Comparison of ENCODE assay signal across 1 cellular context in the genomic region with DNA sequence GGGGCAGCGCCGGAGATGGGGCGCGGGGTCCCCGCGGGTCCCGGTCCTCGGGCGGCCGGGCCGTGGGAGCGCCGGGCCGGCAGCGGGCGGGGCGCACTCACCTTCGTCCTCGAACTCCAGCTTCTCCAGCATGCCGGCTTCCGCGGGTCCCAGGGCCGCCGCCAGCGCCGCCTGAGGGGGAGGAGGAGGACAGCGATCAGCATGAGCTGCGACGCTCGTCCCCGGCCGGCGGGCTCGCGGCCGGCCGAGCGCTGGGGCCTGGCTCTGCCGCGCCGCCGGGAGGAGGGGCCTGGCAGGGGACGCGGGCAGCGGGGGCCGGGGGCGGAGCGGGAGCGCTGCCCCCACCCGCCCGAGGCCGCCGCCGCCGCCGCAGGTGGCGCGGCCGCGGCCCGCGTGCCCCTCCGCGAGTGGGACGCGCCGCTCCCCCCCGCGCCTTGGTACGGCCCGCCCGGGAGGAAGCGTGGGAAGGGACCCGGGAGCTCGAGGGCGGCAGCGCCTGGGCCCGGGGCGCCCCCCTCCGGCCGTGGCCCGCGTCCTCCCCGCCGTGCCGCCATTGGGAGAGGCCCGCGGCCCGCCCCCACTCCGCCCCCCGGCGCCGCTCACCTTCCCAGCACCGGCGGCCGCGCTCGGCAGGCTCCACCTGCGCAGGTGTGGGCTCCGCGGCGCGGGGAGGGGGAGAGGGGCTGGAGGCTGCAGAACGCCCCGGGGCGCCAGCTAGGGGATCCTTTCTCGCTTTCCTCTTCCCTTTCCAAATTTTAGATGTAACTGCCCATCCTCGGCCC.
TF ChIP-seq lines count a peak whose summit lies in the region.

No MANE protein-coding gene starts in this region.

TF ChIP-seq in K562, 482 proteins besides CTCF, POLR2A, EP300 and RAD21 (continued from another document and continues in another):
- TF ChIP-seq, protein P1, sequence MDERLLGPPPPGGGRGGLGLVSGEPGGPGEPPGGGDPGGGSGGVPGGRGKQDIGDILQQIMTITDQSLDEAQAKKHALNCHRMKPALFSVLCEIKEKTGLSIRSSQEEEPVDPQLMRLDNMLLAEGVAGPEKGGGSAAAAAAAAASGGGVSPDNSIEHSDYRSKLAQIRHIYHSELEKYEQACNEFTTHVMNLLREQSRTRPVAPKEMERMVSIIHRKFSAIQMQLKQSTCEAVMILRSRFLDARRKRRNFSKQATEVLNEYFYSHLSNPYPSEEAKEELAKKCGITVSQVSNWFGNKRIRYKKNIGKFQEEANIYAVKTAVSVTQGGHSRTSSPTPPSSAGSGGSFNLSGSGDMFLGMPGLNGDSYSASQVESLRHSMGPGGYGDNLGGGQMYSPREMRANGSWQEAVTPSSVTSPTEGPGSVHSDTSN (CRISPR knock-in tag; IDR thresholded peaks at IDR 0.05; ENCODE audit: low read depth) = no peak
- TF ChIP-seq, protein P1 (tag; conservative IDR thresholded peaks at IDR 0.05; ENCODE audit: low read depth) = no peak
- no peak for TF ChIP-seq POLR2AphosphoS5 (IDR thresholded peaks at IDR 0.05; ENCODE audit: control insufficient read depth, insufficient read depth, low read depth, low read length)
- TF ChIP-seq, protein P2, sequence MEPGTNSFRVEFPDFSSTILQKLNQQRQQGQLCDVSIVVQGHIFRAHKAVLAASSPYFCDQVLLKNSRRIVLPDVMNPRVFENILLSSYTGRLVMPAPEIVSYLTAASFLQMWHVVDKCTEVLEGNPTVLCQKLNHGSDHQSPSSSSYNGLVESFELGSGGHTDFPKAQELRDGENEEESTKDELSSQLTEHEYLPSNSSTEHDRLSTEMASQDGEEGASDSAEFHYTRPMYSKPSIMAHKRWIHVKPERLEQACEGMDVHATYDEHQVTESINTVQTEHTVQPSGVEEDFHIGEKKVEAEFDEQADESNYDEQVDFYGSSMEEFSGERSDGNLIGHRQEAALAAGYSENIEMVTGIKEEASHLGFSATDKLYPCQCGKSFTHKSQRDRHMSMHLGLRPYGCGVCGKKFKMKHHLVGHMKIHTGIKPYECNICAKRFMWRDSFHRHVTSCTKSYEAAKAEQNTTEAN (CRISPR knock-in tag; IDR thresholded peaks at IDR 0.05) = no peak
- no peak for TF ChIP-seq ZBTB1 (CRISPR knock-in tag; IDR thresholded peaks at IDR 0.05; ENCODE audit: borderline replicate concordance, low read depth)
- no peak for TF ChIP-seq PHF21A (IDR thresholded peaks at IDR 0.05; ENCODE audit: borderline replicate concordance, low read depth)
- no peak for TF ChIP-seq KHSRP (IDR thresholded peaks at IDR 0.05)
- no peak for TF ChIP-seq ILK (tag; IDR thresholded peaks at IDR 0.05; ENCODE audit: borderline replicate concordance, low read depth)
- no peak for TF ChIP-seq MYBL2 (IDR thresholded peaks at IDR 0.05; ENCODE audit: low read depth)
- TF ChIP-seq MYBL2 (CRISPR knock-in tag; IDR thresholded peaks at IDR 0.05; ENCODE audit: borderline replicate concordance) = no peak
- TF ChIP-seq, protein P3, sequence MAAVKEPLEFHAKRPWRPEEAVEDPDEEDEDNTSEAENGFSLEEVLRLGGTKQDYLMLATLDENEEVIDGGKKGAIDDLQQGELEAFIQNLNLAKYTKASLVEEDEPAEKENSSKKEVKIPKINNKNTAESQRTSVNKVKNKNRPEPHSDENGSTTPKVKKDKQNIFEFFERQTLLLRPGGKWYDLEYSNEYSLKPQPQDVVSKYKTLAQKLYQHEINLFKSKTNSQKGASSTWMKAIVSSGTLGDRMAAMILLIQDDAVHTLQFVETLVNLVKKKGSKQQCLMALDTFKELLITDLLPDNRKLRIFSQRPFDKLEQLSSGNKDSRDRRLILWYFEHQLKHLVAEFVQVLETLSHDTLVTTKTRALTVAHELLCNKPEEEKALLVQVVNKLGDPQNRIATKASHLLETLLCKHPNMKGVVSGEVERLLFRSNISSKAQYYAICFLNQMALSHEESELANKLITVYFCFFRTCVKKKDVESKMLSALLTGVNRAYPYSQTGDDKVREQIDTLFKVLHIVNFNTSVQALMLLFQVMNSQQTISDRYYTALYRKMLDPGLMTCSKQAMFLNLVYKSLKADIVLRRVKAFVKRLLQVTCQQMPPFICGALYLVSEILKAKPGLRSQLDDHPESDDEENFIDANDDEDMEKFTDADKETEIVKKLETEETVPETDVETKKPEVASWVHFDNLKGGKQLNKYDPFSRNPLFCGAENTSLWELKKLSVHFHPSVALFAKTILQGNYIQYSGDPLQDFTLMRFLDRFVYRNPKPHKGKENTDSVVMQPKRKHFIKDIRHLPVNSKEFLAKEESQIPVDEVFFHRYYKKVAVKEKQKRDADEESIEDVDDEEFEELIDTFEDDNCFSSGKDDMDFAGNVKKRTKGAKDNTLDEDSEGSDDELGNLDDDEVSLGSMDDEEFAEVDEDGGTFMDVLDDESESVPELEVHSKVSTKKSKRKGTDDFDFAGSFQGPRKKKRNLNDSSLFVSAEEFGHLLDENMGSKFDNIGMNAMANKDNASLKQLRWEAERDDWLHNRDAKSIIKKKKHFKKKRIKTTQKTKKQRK (IDR thresholded peaks at IDR 0.05; ENCODE audit: borderline replicate concordance, low read depth, low read length) = no peak
- TF ChIP-seq, protein P4, sequence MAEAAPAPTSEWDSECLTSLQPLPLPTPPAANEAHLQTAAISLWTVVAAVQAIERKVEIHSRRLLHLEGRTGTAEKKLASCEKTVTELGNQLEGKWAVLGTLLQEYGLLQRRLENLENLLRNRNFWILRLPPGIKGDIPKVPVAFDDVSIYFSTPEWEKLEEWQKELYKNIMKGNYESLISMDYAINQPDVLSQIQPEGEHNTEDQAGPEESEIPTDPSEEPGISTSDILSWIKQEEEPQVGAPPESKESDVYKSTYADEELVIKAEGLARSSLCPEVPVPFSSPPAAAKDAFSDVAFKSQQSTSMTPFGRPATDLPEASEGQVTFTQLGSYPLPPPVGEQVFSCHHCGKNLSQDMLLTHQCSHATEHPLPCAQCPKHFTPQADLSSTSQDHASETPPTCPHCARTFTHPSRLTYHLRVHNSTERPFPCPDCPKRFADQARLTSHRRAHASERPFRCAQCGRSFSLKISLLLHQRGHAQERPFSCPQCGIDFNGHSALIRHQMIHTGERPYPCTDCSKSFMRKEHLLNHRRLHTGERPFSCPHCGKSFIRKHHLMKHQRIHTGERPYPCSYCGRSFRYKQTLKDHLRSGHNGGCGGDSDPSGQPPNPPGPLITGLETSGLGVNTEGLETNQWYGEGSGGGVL (CRISPR knock-in tag; IDR thresholded peaks at IDR 0.05) = no peak
- no peak for TF ChIP-seq TFAM (CRISPR knock-in tag; conservative IDR thresholded peaks at IDR 0.05)
- TF ChIP-seq ZNF717 (CRISPR knock-in tag; IDR thresholded peaks at IDR 0.05) = no peak
- TF ChIP-seq L3MBTL2 (IDR thresholded peaks at IDR 0.05) = peak; percentile 94
- TF ChIP-seq MEF2D (tag; conservative IDR thresholded peaks at IDR 0.05; ENCODE audit: low read depth) = no peak
- no peak for TF ChIP-seq ZNF143 (CRISPR knock-in tag; IDR thresholded peaks at IDR 0.05)
- TF ChIP-seq MYC (IDR thresholded peaks at IDR 0.05; ENCODE audit: low read depth, low read length) = peak; percentile 59
- TF ChIP-seq MYC (CRISPR knock-in tag; IDR thresholded peaks at IDR 0.05; ENCODE audit: borderline replicate concordance, low read depth) = no peak
- TF ChIP-seq ZFP30 (CRISPR knock-in tag; IDR thresholded peaks at IDR 0.05; ENCODE audit: borderline replicate concordance) = no peak
- TF ChIP-seq CSDE1 (IDR thresholded peaks at IDR 0.05) = no peak
- no peak for TF ChIP-seq PHTF2 (CRISPR knock-in tag; IDR thresholded peaks at IDR 0.05)
- TF ChIP-seq, protein P5, sequence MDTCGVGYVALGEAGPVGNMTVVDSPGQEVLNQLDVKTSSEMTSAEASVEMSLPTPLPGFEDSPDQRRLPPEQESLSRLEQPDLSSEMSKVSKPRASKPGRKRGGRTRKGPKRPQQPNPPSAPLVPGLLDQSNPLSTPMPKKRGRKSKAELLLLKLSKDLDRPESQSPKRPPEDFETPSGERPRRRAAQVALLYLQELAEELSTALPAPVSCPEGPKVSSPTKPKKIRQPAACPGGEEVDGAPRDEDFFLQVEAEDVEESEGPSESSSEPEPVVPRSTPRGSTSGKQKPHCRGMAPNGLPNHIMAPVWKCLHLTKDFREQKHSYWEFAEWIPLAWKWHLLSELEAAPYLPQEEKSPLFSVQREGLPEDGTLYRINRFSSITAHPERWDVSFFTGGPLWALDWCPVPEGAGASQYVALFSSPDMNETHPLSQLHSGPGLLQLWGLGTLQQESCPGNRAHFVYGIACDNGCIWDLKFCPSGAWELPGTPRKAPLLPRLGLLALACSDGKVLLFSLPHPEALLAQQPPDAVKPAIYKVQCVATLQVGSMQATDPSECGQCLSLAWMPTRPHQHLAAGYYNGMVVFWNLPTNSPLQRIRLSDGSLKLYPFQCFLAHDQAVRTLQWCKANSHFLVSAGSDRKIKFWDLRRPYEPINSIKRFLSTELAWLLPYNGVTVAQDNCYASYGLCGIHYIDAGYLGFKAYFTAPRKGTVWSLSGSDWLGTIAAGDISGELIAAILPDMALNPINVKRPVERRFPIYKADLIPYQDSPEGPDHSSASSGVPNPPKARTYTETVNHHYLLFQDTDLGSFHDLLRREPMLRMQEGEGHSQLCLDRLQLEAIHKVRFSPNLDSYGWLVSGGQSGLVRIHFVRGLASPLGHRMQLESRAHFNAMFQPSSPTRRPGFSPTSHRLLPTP (IDR thresholded peaks at IDR 0.05; ENCODE audit: borderline replicate concordance, extremely low read depth, insufficient read length) = no peak
- no peak for TF ChIP-seq CBFA2T3 (IDR thresholded peaks at IDR 0.05)
- no peak for TF ChIP-seq ZNF644 (tag; IDR thresholded peaks at IDR 0.05; ENCODE audit: low read depth)
- no peak for TF ChIP-seq BMI1 (IDR thresholded peaks at IDR 0.05; ENCODE audit: low read length)
- no peak for TF ChIP-seq SMARCC2 (IDR thresholded peaks at IDR 0.05; ENCODE audit: low read depth)
- TF ChIP-seq ZFP36 (IDR thresholded peaks at IDR 0.05; ENCODE audit: low read depth, low read length, partially characterized antibody) = no peak
- TF ChIP-seq ZNF77 (CRISPR knock-in tag; IDR thresholded peaks at IDR 0.05) = no peak
- no peak for TF ChIP-seq DPF2 (IDR thresholded peaks at IDR 0.05)
- no peak for TF ChIP-seq BRCA1 (IDR thresholded peaks at IDR 0.05)
- TF ChIP-seq BRCA1 (CRISPR knock-in tag; IDR thresholded peaks at IDR 0.05) = no peak
- TF ChIP-seq ZKSCAN1 (IDR thresholded peaks at IDR 0.05; ENCODE audit: low read depth, low read length) = no peak
- TF ChIP-seq, protein P6, sequence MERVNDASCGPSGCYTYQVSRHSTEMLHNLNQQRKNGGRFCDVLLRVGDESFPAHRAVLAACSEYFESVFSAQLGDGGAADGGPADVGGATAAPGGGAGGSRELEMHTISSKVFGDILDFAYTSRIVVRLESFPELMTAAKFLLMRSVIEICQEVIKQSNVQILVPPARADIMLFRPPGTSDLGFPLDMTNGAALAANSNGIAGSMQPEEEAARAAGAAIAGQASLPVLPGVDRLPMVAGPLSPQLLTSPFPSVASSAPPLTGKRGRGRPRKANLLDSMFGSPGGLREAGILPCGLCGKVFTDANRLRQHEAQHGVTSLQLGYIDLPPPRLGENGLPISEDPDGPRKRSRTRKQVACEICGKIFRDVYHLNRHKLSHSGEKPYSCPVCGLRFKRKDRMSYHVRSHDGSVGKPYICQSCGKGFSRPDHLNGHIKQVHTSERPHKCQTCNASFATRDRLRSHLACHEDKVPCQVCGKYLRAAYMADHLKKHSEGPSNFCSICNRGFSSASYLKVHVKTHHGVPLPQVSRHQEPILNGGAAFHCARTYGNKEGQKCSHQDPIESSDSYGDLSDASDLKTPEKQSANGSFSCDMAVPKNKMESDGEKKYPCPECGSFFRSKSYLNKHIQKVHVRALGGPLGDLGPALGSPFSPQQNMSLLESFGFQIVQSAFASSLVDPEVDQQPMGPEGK (CRISPR knock-in tag; IDR thresholded peaks at IDR 0.05; ENCODE audit: borderline replicate concordance) = no peak
- no peak for TF ChIP-seq STAG1 (CRISPR knock-in tag; IDR thresholded peaks at IDR 0.05; ENCODE audit: borderline replicate concordance)
- TF ChIP-seq OTX1 (CRISPR knock-in tag; IDR thresholded peaks at IDR 0.05) = no peak
- TF ChIP-seq NFYB (IDR thresholded peaks at IDR 0.05; ENCODE audit: extremely low read depth, insufficient read length) = no peak
- TF ChIP-seq ZNF134 (CRISPR knock-in tag; conservative IDR thresholded peaks at IDR 0.05) = no peak
- TF ChIP-seq NBN (IDR thresholded peaks at IDR 0.05; ENCODE audit: low read depth) = no peak
- TF ChIP-seq CCAR2 (IDR thresholded peaks at IDR 0.05; ENCODE audit: low read depth, low read length) = no peak
- no peak for TF ChIP-seq PYGO2 (tag; IDR thresholded peaks at IDR 0.05)
- no peak for TF ChIP-seq BRD4 (IDR thresholded peaks at IDR 0.05)
- TF ChIP-seq MECOM (CRISPR knock-in tag; IDR thresholded peaks at IDR 0.05) = no peak
- TF ChIP-seq RBM22 (IDR thresholded peaks at IDR 0.05; ENCODE audit: low read depth, low read length, poor library complexity, severe bottlenecking) = no peak
- TF ChIP-seq ZNF41 (CRISPR knock-in tag; conservative IDR thresholded peaks at IDR 0.05) = no peak
- TF ChIP-seq EP400 (IDR thresholded peaks at IDR 0.05) = no peak
- TF ChIP-seq, protein P7, sequence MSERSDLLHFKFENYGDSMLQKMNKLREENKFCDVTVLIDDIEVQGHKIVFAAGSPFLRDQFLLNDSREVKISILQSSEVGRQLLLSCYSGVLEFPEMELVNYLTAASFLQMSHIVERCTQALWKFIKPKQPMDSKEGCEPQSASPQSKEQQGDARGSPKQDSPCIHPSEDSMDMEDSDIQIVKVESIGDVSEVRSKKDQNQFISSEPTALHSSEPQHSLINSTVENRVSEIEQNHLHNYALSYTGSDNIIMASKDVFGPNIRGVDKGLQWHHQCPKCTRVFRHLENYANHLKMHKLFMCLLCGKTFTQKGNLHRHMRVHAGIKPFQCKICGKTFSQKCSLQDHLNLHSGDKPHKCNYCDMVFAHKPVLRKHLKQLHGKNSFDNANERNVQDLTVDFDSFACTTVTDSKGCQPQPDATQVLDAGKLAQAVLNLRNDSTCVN (CRISPR knock-in tag; IDR thresholded peaks at IDR 0.05) = no peak
- no peak for TF ChIP-seq RBM14 (IDR thresholded peaks at IDR 0.05; ENCODE audit: borderline replicate concordance, insufficient read depth, low read depth, low read length)
- TF ChIP-seq, protein P8, sequence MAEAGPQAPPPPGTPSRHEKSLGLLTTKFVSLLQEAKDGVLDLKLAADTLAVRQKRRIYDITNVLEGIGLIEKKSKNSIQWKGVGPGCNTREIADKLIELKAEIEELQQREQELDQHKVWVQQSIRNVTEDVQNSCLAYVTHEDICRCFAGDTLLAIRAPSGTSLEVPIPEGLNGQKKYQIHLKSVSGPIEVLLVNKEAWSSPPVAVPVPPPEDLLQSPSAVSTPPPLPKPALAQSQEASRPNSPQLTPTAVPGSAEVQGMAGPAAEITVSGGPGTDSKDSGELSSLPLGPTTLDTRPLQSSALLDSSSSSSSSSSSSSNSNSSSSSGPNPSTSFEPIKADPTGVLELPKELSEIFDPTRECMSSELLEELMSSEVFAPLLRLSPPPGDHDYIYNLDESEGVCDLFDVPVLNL (CRISPR knock-in tag; IDR thresholded peaks at IDR 0.05; ENCODE audit: low read depth) = no peak
